Comparison of ENCODE assay signal across 1 cellular context in the genomic region with DNA sequence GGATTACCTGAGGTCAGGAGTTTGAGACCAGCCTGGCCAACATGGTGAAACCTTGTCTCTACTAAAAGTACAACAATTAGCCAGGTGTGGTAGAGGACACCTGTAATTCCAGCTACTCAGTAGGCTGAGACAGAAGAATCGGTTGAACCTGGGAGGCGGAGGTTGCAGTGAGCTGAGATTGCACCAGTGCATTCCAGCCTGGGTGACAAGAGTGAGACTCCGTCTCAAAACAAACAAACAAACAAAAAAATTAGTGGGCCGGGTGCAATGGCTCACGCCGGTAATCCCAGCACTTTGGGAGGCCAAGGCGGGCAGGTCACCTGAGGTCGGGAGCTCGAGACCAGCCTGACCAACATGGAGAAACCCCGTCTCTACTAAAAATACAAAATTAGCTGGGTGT. TPM values are rescaled to one million over a fixed set of nuclear protein-coding genes. Genes with fewer than 3 reads are reported as not detected.
"Had no signal": no experiment of that assay in that cellular context is flagged by ENCODE, and none has a peak within 500 bp of the region (broad histone marks: within the 10 kb centered on the region; RNA-seq: fewer than 3 reads in every experiment).

No MANE protein-coding gene starts in this region.

RNA-seq across cellular contexts. Expression of a gene that starts 36.9 kb away (rescaled TPM):
- total RNA-seq: RPMI7951 had no signal
